ENCODE assay signal across 1 cellular context in the genomic region with DNA sequence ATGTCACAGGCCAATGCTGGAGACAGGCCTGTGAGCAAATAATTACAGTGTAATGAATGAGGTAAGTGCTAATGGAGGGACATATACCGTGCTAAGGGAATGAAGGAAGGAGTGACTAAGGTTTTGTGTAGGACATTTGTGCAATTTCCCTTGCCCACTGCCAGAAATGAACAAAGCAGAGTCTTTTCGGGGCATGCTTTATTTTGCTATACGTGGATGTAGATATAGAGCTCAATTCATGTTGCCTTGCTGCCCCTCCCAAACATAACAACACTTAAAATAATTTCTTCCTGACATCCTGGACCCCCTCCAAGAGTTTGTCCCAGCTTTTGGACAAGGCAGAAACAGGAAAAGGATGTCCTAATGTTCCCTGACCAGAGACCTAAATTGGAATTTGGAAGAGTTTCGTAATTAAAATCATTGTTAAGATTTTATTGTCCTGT.
TF ChIP-seq lines count a peak whose summit lies in the region.

No MANE protein-coding gene starts in this region.

TF ChIP-seq in WTC11, 78 proteins besides CTCF, POLR2A, EP300 and RAD21 (continued from another document):
- no peak for TF ChIP-seq USF2 (CRISPR knock-in tag; IDR thresholded peaks at IDR 0.05)
- TF ChIP-seq, protein P1, sequence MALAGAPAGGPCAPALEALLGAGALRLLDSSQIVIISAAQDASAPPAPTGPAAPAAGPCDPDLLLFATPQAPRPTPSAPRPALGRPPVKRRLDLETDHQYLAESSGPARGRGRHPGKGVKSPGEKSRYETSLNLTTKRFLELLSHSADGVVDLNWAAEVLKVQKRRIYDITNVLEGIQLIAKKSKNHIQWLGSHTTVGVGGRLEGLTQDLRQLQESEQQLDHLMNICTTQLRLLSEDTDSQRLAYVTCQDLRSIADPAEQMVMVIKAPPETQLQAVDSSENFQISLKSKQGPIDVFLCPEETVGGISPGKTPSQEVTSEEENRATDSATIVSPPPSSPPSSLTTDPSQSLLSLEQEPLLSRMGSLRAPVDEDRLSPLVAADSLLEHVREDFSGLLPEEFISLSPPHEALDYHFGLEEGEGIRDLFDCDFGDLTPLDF (CRISPR knock-in tag; IDR thresholded peaks at IDR 0.05) = no peak
- no peak for TF ChIP-seq HMGA2 (CRISPR knock-in tag; IDR thresholded peaks at IDR 0.05)
- TF ChIP-seq NR1H2 (CRISPR knock-in tag; IDR thresholded peaks at IDR 0.05) = no peak
- no peak for TF ChIP-seq CDX4 (CRISPR knock-in tag; IDR thresholded peaks at IDR 0.05; ENCODE audit: borderline replicate concordance)
- TF ChIP-seq, protein P2, sequence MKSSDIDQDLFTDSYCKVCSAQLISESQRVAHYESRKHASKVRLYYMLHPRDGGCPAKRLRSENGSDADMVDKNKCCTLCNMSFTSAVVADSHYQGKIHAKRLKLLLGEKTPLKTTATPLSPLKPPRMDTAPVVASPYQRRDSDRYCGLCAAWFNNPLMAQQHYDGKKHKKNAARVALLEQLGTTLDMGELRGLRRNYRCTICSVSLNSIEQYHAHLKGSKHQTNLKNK (CRISPR knock-in tag; IDR thresholded peaks at IDR 0.05) = no peak
- TF ChIP-seq, protein P3, sequence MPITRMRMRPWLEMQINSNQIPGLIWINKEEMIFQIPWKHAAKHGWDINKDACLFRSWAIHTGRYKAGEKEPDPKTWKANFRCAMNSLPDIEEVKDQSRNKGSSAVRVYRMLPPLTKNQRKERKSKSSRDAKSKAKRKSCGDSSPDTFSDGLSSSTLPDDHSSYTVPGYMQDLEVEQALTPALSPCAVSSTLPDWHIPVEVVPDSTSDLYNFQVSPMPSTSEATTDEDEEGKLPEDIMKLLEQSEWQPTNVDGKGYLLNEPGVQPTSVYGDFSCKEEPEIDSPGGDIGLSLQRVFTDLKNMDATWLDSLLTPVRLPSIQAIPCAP (CRISPR knock-in tag; IDR thresholded peaks at IDR 0.05) = no peak
- no peak for TF ChIP-seq MYBL2 (CRISPR knock-in tag; IDR thresholded peaks at IDR 0.05)
